ENCODE assay signal across 24 cellular contexts in genomic region chr5:89956838-89957237, GRCh38.
"Had no signal": no experiment of that assay in that cellular context is flagged by ENCODE, and none has a peak within 500 bp of the region (broad histone marks: within the 10 kb centered on the region; RNA-seq: fewer than 3 reads in every experiment).

No MANE protein-coding gene starts in this region.

- H3K4me1 ChIP-seq: esophagus squamous epithelium had no signal

- DNase-seq: activated CD4-positive, alpha-beta memory T cell treated with anti-CD3 and anti-CD28 coated beads for 36 hours; activated CD4-positive, alpha-beta T cell treated with anti-CD3 and anti-CD28 coated beads for 36 hours; activated CD4-positive, alpha-beta T cell treated with anti-CD3 and anti-CD28 coated beads, Interleukin-2, amount 10 ng/mL, durations not matched to agents 24 days and 14 days; activated CD4-positive, CD25-positive, alpha-beta regulatory T cell; activated CD4-positive, CD25-positive, alpha-beta regulatory T cell treated with anti-CD3 and anti-CD28 coated beads, Interleukin-2, amount 50 U/mL, for 72 hours; activated CD8-positive, alpha-beta memory T cell treated with anti-CD3 and anti-CD28 coated beads, Interleukin-2, amount 10 ng/mL, durations not matched to agents 7 days and 5 days; activated CD8-positive, alpha-beta memory T cell treated with anti-CD3 and anti-CD28 coated beads, Interleukin-2, amount 50 U/mL, for 4 hours; activated CD8-positive, alpha-beta T cell treated with anti-CD3 and anti-CD28 coated beads, Interleukin-2, amount 10 ng/mL, durations not matched to agents 7 days and 5 days; activated gamma-delta T cell; activated naive CD4-positive, alpha-beta T cell; activated naive CD4-positive, alpha-beta T cell treated with anti-CD3 and anti-CD28 coated beads, Interleukin-2, amount 10 ng/mL, durations not matched to agents 7 days and 5 days; activated naive CD8-positive, alpha-beta T cell treated with anti-CD3 and anti-CD28 coated beads, Interleukin-2, amount 10 ng/mL, durations not matched to agents 7 days and 5 days; activated T-cell treated with anti-CD3 and anti-CD28 coated beads, Interleukin-2, amount 50 U/mL, for 1 hour; activated T-cell treated with anti-CD3 and anti-CD28 coated beads, Interleukin-2, amount 50 U/mL, for 48 hours; brain microvascular endothelial cell; caudate nucleus; effector CD8-positive, alpha-beta T cell; esophagus squamous epithelium; foreskin fibroblast; gastrocnemius medialis; glutamatergic neuron; T-helper 2 cell had no signal

- H3K9me3 ChIP-seq: esophagus squamous epithelium, gastrocnemius medialis had no signal

- H3K4me3 ChIP-seq: esophagus squamous epithelium, gastrocnemius medialis had no signal

- H3K36me3 ChIP-seq: brain microvascular endothelial cell, esophagus squamous epithelium, gastrocnemius medialis had no signal

- H3K27me3 ChIP-seq: brain microvascular endothelial cell, esophagus squamous epithelium, gastrocnemius medialis had no signal

- ATAC-seq: activated CD4-positive, alpha-beta T cell treated with anti-CD3 and anti-CD28 coated beads for 36 hours; activated CD8-positive, alpha-beta memory T cell treated with anti-CD3 and anti-CD28 coated beads, Interleukin-2, amount 10 ng/mL, durations not matched to agents 7 days and 5 days; activated CD8-positive, alpha-beta T cell treated with anti-CD3 and anti-CD28 coated beads, Interleukin-2, amount 10 ng/mL, durations not matched to agents 7 days and 5 days; activated naive CD4-positive, alpha-beta T cell treated with anti-CD3 and anti-CD28 coated beads, Interleukin-2, amount 50 U/mL, for 72 hours; gastrocnemius medialis had no signal

- H3K27ac ChIP-seq: brain microvascular endothelial cell, epithelial cell of prostate, esophagus squamous epithelium, gastrocnemius medialis had no signal
